Comparison of ENCODE assay signal across 28 cellular contexts in the genomic region with DNA sequence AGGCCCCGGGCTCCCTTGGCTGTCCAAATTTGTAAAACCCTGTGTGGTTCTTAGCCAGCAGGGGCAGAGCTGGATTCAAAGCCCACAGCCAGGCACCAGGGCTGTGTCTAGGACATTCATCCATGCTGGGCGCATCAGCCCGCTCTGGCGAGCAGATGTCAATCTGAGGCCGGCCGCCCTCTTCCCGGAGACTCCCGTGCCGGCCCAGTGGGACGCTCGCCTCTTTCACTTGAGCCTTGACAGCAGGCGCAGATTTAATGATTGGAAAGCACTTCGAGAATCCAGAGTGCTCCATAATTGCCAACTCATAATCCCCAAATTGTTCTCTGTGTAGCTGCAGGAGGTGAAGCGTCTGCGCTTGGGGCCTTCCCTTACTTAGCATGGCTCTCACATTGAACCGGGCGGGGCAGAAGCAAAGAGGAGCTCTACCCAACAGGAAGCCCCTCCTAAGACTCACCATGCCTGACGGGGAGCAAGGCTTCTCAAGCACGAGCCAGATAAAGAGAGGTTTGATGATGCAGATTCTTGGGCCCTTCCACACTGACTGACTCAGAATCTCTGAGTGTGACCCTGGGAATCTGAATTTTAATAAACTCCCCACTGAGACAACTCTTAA. TPM values are rescaled to one million over a fixed set of nuclear protein-coding genes. Genes with fewer than 3 reads are reported as not detected.
A peak's percentile ranks its signal among the peaks of the same experiment; 100 is the strongest.
DNase-seq lines count a peak whose midpoint lies in the region; TF ChIP-seq lines count a peak whose summit lies in the region.
"Had no signal": no experiment of that assay in that cellular context is flagged by ENCODE, and none has a peak within 500 bp of the region (broad histone marks: within the 10 kb centered on the region; RNA-seq: fewer than 3 reads in every experiment).

No MANE protein-coding gene starts in this region.

- 79 to 80% methylated on average over 13 to 15 of the region's 19 CpGs for WGBS in mesodermal cell (ENCODE audit: insufficient coverage in 2 of 2), 2 experiments
- WGBS in hepatocyte (ENCODE audit: low lambda C conversion rate, missing lambda C conversion rate), result 75% methylated on average over 18 of the region's 19 CpGs

- H3K9me3 ChIP-seq in A673 (ENCODE audit: low read depth, low read length, poor library complexity, severe bottlenecking) (no peaks in the 10 kb centered on the region), WERI-Rb-1 (ENCODE audit: severe bottlenecking) (no peaks in the 10 kb centered on the region), mesodermal cell (ENCODE audit: control insufficient read depth, low read length) (no peaks in the 10 kb centered on the region), hepatocyte (ENCODE audit: low read depth) (no peaks in the 10 kb centered on the region)
- H3K9me3 ChIP-seq: BLaER1 treated with 17β-estradiol and CSF1 and Interleukin-3, amounts not matched to agents 10 nM and 100 nM; Caco-2; SK-N-SH had no signal

- intact Hi-C loops in A673 (cut with micrococcal nuclease; ENCODE audit: unreplicated experiment), result no loop called here
- intact Hi-C loops in activated T-helper 2 cell treated with anti-CD3 and anti-CD28 coated beads, Interferon-gamma antibody, Interleukin-2, Interleukin-4, amounts not matched to agents 10 μg/mL and 5 μg/mL and 100 μg/mL, durations not matched to agents 14 hours and 24 hours and 36 hours (cut with micrococcal nuclease), result no loop called here

- no peak overlapping the region for H3K27ac Mint-ChIP-seq in activated T-helper 2 cell treated with anti-CD3 and anti-CD28 coated beads, Interferon-gamma antibody, Interleukin-2, Interleukin-4, amounts not matched to agents 10 μg/mL and 5 μg/mL and 100 μg/mL, durations not matched to agents 14 hours and 24 hours and 36 hours
- H3K27ac Mint-ChIP-seq: activated naive CD4-positive, alpha-beta T cell treated with anti-CD3 and anti-CD28 coated beads, Interleukin-2, amount 50 U/mL, for 24 hours; memory B cell; stimulated activated effector memory CD8-positive, alpha-beta T cell treated with anti-CD3 and anti-CD28 coated beads, Interleukin-12 subunit alpha, Interleukin-12 subunit beta, amount 100 ng/mL, for 72 hours had no signal

- H2AFZ ChIP-seq in hepatocyte, result no peak overlapping the region

- CTCF ChIA-PET in A673 (lab: Charles Lee), result interaction anchor here (0.6 kb wide), 2 partner anchors 138 to 178 kb away, joined by 3 read pairs; no protein-coding TSS in a partner anchor

- H3K36me3 Mint-ChIP-seq in activated T-helper 2 cell treated with anti-CD3 and anti-CD28 coated beads, Interferon-gamma antibody, Interleukin-2, Interleukin-4, amounts not matched to agents 10 μg/mL and 5 μg/mL and 100 μg/mL, durations not matched to agents 14 hours and 24 hours and 36 hours (ENCODE audit: low read depth), result no peaks in the 10 kb centered on the region
- H3K36me3 Mint-ChIP-seq: activated naive CD4-positive, alpha-beta T cell treated with anti-CD3 and anti-CD28 coated beads, Interleukin-2, amount 50 U/mL, for 24 hours; memory B cell; stimulated activated effector memory CD8-positive, alpha-beta T cell treated with anti-CD3 and anti-CD28 coated beads, Interleukin-12 subunit alpha, Interleukin-12 subunit beta, amount 100 ng/mL, for 72 hours had no signal

- no peaks in the 10 kb centered on the region for H3K9me2 ChIP-seq in hepatocyte (replicated peaks; ENCODE audit: insufficient read depth)
- H3K9me2 ChIP-seq: SK-N-SH had no signal

- no peaks in the 10 kb centered on the region for H3K79me2 ChIP-seq in hepatocyte

- BruUV-seq in A673 (replicated peaks; lab: Mats Ljungman, UMichigan), result no TSS peak

- no peak overlapping the region for H3K4me3 Mint-ChIP-seq in activated T-helper 2 cell treated with anti-CD3 and anti-CD28 coated beads, Interferon-gamma antibody, Interleukin-2, Interleukin-4, amounts not matched to agents 10 μg/mL and 5 μg/mL and 100 μg/mL, durations not matched to agents 14 hours and 24 hours and 36 hours (ENCODE audit: low read depth)
- H3K4me3 Mint-ChIP-seq: activated naive CD4-positive, alpha-beta T cell treated with anti-CD3 and anti-CD28 coated beads, Interleukin-2, amount 50 U/mL, for 24 hours; memory B cell; stimulated activated effector memory CD8-positive, alpha-beta T cell treated with anti-CD3 and anti-CD28 coated beads, Interleukin-12 subunit alpha, Interleukin-12 subunit beta, amount 100 ng/mL, for 72 hours had no signal

- H3K4me1 ChIP-seq in A673 (ENCODE audit: insufficient read depth, low read length, poor library complexity, severe bottlenecking), result peaks cover 15% of the 10 kb centered on the region
- peaks cover 11% of the 10 kb centered on the region for H3K4me1 ChIP-seq in mesodermal cell (ENCODE audit: control insufficient read depth, insufficient read depth, low read length, poor library complexity, severe bottlenecking)
- H3K4me1 ChIP-seq in hepatocyte (ENCODE audit: insufficient read depth), result no peaks in the 10 kb centered on the region
- H3K4me1 ChIP-seq: Caco-2 had no signal

- H3K4me3 ChIP-seq in A673 (ENCODE audit: low read depth, low read length, poor library complexity, severe bottlenecking) (no peak overlapping the region), WERI-Rb-1 (ENCODE audit: low read depth, low read length) (no peak overlapping the region), mesodermal cell (ENCODE audit: extremely low read depth, insufficient read depth, low read length, poor library complexity, severe bottlenecking) (no peak overlapping the region), hepatocyte (no peak overlapping the region)
- H3K4me3 ChIP-seq: BLaER1 treated with 17β-estradiol and CSF1 and Interleukin-3, amounts not matched to agents 10 nM and 100 nM had no signal

- DNase-seq in A673 (ENCODE audit: low spot score) (peak; percentile 91), NCI-H128 (lab: John Stamatoyannopoulos, UW; ENCODE audit: unreplicated experiment) (peak; percentile 1), WERI-Rb-1 (peak; percentile 78), hepatocyte (ENCODE audit: low spot score) (no peak), HuH-7 (ENCODE audit: low spot score) (no peak), DMS79 (lab: John Stamatoyannopoulos, UW) (no peak)
- no peak for DNase-seq in activated T-helper 2 cell treated with anti-CD3 and anti-CD28 coated beads, Interferon-gamma antibody, Interleukin-2, Interleukin-4, amounts not matched to agents 10 μg/mL and 5 μg/mL and 100 μg/mL, durations not matched to agents 14 hours and 24 hours and 36 hours (ENCODE audit: low spot score)
- DNase-seq: activated CD4-positive, alpha-beta T cell treated with anti-CD3 and anti-CD28 coated beads for 48 hours; activated T-cell treated with anti-CD3 and anti-CD28 coated beads, Interleukin-2, amount 50 U/mL, for 48 hours; aorta; Caco-2; central memory CD4-positive, alpha-beta T cell; EL; head of caudate nucleus; NCI-H1105; NCI-H2107; occipital lobe; SK-N-SH; stimulated activated CD4-positive, alpha-beta T cell treated with anti-CD3 and anti-CD28 coated beads, Interleukin-2, amount 100 ng/mL, for 48 hours; substantia nigra; T-helper 2 cell had no signal

- H4K20me1 ChIP-seq in hepatocyte (ENCODE audit: insufficient read depth, poor library complexity, severe bottlenecking), result no peaks in the 10 kb centered on the region
- H4K20me1 ChIP-seq: BLaER1 treated with 17β-estradiol and CSF1 and Interleukin-3, amounts not matched to agents 10 nM and 100 nM had no signal

- no peaks in the 10 kb centered on the region for H3K36me3 ChIP-seq in A673 (ENCODE audit: insufficient read depth, low read length, poor library complexity, severe bottlenecking)
- H3K36me3 ChIP-seq in WERI-Rb-1, result peaks cover 7% of the 10 kb centered on the region
- no peaks in the 10 kb centered on the region for H3K36me3 ChIP-seq in mesodermal cell (ENCODE audit: control insufficient read depth, insufficient read depth, low read length)
- no peaks in the 10 kb centered on the region for H3K36me3 ChIP-seq in hepatocyte (replicated peaks; ENCODE audit: insufficient read depth, low read depth)
- H3K36me3 ChIP-seq: BLaER1 treated with 17β-estradiol and CSF1 and Interleukin-3, amounts not matched to agents 10 nM and 100 nM had no signal

- POLR2A ChIA-PET in A673 (lab: Charles Lee; ENCODE audit: low non-redundant PET), result no interaction called here

- H3K27me3 ChIP-seq in A673 (replicated peaks; ENCODE audit: insufficient read depth, low read depth, low read length, poor library complexity) (peaks cover 14% of the 10 kb centered on the region), WERI-Rb-1 (ENCODE audit: insufficient read depth, low read depth, severe bottlenecking) (no peaks in the 10 kb centered on the region), hepatocyte (no peaks in the 10 kb centered on the region)
- H3K27me3 ChIP-seq: BLaER1 treated with 17β-estradiol and CSF1 and Interleukin-3, amounts not matched to agents 10 nM and 100 nM had no signal

- H3K4me1 Mint-ChIP-seq in activated T-helper 2 cell treated with anti-CD3 and anti-CD28 coated beads, Interferon-gamma antibody, Interleukin-2, Interleukin-4, amounts not matched to agents 10 μg/mL and 5 μg/mL and 100 μg/mL, durations not matched to agents 14 hours and 24 hours and 36 hours (ENCODE audit: low read depth), result no peaks in the 10 kb centered on the region
- H3K4me1 Mint-ChIP-seq: activated naive CD4-positive, alpha-beta T cell treated with anti-CD3 and anti-CD28 coated beads, Interleukin-2, amount 50 U/mL, for 24 hours; memory B cell; stimulated activated effector memory CD8-positive, alpha-beta T cell treated with anti-CD3 and anti-CD28 coated beads, Interleukin-12 subunit alpha, Interleukin-12 subunit beta, amount 100 ng/mL, for 72 hours had no signal

- H3K9me3 Mint-ChIP-seq in activated T-helper 2 cell treated with anti-CD3 and anti-CD28 coated beads, Interferon-gamma antibody, Interleukin-2, Interleukin-4, amounts not matched to agents 10 μg/mL and 5 μg/mL and 100 μg/mL, durations not matched to agents 14 hours and 24 hours and 36 hours, result no peaks in the 10 kb centered on the region
- H3K9me3 Mint-ChIP-seq: activated naive CD4-positive, alpha-beta T cell treated with anti-CD3 and anti-CD28 coated beads, Interleukin-2, amount 50 U/mL, for 24 hours; memory B cell; stimulated activated effector memory CD8-positive, alpha-beta T cell treated with anti-CD3 and anti-CD28 coated beads, Interleukin-12 subunit alpha, Interleukin-12 subunit beta, amount 100 ng/mL, for 72 hours had no signal

- H3K27ac ChIP-seq in A673 (ENCODE audit: low read depth, low read length, poor library complexity, severe bottlenecking) (no peak overlapping the region), WERI-Rb-1 (peak overlapping the region; percentile 39), mesodermal cell (ENCODE audit: low read depth, low read length, severe bottlenecking) (peak overlapping the region; percentile 41), hepatocyte (no peak overlapping the region)
- H3K27ac ChIP-seq: BLaER1 treated with 17β-estradiol and CSF1 and Interleukin-3, amounts not matched to agents 10 nM and 100 nM had no signal

- no peak overlapping the region for H3K4me2 ChIP-seq in hepatocyte
- H3K4me2 ChIP-seq: SK-N-SH had no signal

- no peaks in the 10 kb centered on the region for H3K27me3 Mint-ChIP-seq in activated T-helper 2 cell treated with anti-CD3 and anti-CD28 coated beads, Interferon-gamma antibody, Interleukin-2, Interleukin-4, amounts not matched to agents 10 μg/mL and 5 μg/mL and 100 μg/mL, durations not matched to agents 14 hours and 24 hours and 36 hours (ENCODE audit: low read depth)

- TF ChIP-seq CTCF in A673 (conservative IDR thresholded peaks at IDR 0.05; ENCODE audit: low read depth, low read length), result no peak
- TF ChIP-seq CTCF in WERI-Rb-1 (IDR thresholded peaks at IDR 0.05; ENCODE audit: low read depth, low read length), result no peak
- TF ChIP-seq CTCF in hepatocyte (IDR thresholded peaks at IDR 0.05; ENCODE audit: poor library complexity), result no peak

RNA-seq across cellular contexts. Expression of gene SLIT1, which starts 36.6 kb away (rescaled TPM):
- 0.43 and 0.66 TPM in 2 replicates for total RNA-seq in A673 (2021)
- polyA plus RNA-seq in mesodermal cell (2013, experiment 1 of 2), result 2.5 TPM
- polyA plus RNA-seq in mesodermal cell (2013, experiment 2 of 2), result 1.3 TPM
- total RNA-seq in activated T-helper 2 cell treated with anti-CD3 and anti-CD28 coated beads, Interferon-gamma antibody, Interleukin-2, Interleukin-4, amounts not matched to agents 10 μg/mL and 5 μg/mL and 100 μg/mL, durations not matched to agents 14 hours and 24 hours and 36 hours, result 0.21 and 0.32 TPM in 2 replicates
- total RNA-seq in hepatocyte, result 0.12 and 0.47 TPM in 2 replicates
- 0.65 TPM in 1 of 2 replicates, not detected in the other for polyA plus RNA-seq in hepatocyte
- total RNA-seq: dermis microvascular lymphatic vessel endothelial cell, M059J had no signal

Comparison
In these comparisons a context has a peak if more than half of its experiments do, and no peak if none do; other contexts are left out.
1. DNase-seq: peak in A673 (single experiment), NCI-H128 (single experiment) and WERI-Rb-1 (single experiment); none in activated T-helper 2 cell treated with anti-CD3 and anti-CD28 coated beads, Interferon-gamma antibody, Interleukin-2, Interleukin-4, amounts not matched to agents 10 μg/mL and 5 μg/mL and 100 μg/mL, durations not matched to agents 14 hours and 24 hours and 36 hours (single experiment), hepatocyte (single experiment), HuH-7 (single experiment) and DMS79 (single experiment).
2. H3K27ac ChIP-seq: peak in WERI-Rb-1 (single experiment) and mesodermal cell (single experiment); none in A673 (single experiment) and hepatocyte (single experiment).